ENCODE assay signal across 17 cellular contexts in the genomic region with DNA sequence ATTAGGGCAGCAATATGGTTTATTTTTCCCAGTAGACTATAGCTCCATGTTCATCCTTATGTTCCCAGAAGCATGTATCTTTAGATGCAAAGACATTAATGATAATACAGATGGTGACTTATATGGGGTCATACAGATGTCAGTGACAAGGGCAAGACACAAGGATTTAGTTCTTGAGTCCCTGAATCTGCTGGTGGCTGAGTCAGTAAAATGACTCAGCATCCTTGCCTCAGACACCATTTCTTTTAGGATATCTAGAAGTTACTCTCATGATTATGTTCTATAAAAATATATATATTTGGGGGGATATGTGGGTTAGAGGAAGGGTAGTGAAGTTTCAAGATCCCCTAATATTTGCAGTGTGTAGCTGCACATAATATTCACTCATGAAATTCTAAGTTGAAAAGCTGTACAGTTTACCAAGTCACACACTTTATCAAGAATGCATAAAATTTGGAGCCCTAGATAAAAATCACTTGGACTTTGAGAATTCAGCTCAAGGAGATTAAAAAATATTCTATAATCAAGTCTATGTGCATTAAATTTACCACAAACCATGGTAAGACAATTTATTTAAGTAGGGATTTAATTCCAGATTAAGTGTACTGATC.
DNase-seq lines count a peak whose midpoint lies in the region; ATAC-seq, FAIRE-seq and TF ChIP-seq lines count a peak whose summit lies in the region.
"Had no signal": no experiment of that assay in that cellular context is flagged by ENCODE, and none has a peak within 500 bp of the region (broad histone marks: within the 10 kb centered on the region; RNA-seq: fewer than 3 reads in every experiment).

No MANE protein-coding gene starts in this region.

- H3K18ac ChIP-seq in IMR-90 (ENCODE audit: low read depth, low read length), result peak overlapping the region; percentile 82; the same call in 1 of the 2 replicates

- H2BK5ac ChIP-seq in IMR-90 (ENCODE audit: low read depth, low read length, poor library complexity, severe bottlenecking), result peak overlapping the region; percentile 72

- BruUV-seq in IMR-90 (replicated peaks; lab: Mats Ljungman, UMichigan), result no TSS peak

- peak overlapping the region; percentile 87 for H2BK20ac ChIP-seq in IMR-90 (ENCODE audit: low read depth, low read length)

- H3K14ac ChIP-seq in IMR-90 (replicated peaks; ENCODE audit: low read depth, low read length), result no peak overlapping the region

- H3K9me3 ChIP-seq in A549, result no peaks in the 10 kb centered on the region
- no peaks in the 10 kb centered on the region for H3K9me3 ChIP-seq in IMR-90 (ENCODE audit: control insufficient read depth, insufficient read depth, low read length)

- H4K8ac ChIP-seq in IMR-90 (ENCODE audit: low read depth in 2 of 2, low read length in 2 of 2), result peak overlapping the region in 1 of 2 experiments; percentile 34; a peak in 2 of 4 replicates

- H2AK5ac ChIP-seq in IMR-90 (ENCODE audit: low read depth, low read length), result no peak overlapping the region

- no peaks in the 10 kb centered on the region for H3K36me3 Mint-ChIP-seq in CD14-positive monocyte
- H3K36me3 Mint-ChIP-seq: activated CD4-positive, alpha-beta memory T cell treated with anti-CD3 and anti-CD28 coated beads for 36 hours; type B pancreatic cell had no signal

- H3K4me3 ChIP-seq in A549 (no peak overlapping the region), IMR-90 (ENCODE audit: insufficient read depth, low read depth, low read length) (no peak overlapping the region), fibroblast of the aortic adventitia (ENCODE audit: low read depth, low read length) (no peak overlapping the region)
- H3K4me3 ChIP-seq: GM12878 had no signal

- no peak for TF ChIP-seq EP300 in A549 (IDR thresholded peaks at IDR 0.05)

- POLR2A ChIA-PET in A549 (lab: Yijun Ruan, JAX) (no interaction called here), IMR-90 (lab: Charles Lee; ENCODE audit: unreplicated experiment) (interaction anchor here (0.5 kb wide), 1 partner anchor 52 kb away, joined by 3 read pairs; no protein-coding TSS in a partner anchor)

- no peak overlapping the region for H3K9ac ChIP-seq in IMR-90 (ENCODE audit: low read depth, low read length)

- no peak overlapping the region for H2AK9ac ChIP-seq in IMR-90 (replicated peaks; ENCODE audit: low read depth, low read length, poor library complexity)

- no peak for TF ChIP-seq RAD21 in A549 (conservative IDR thresholded peaks at IDR 0.05 in 1 of 2, IDR thresholded peaks at IDR 0.05 in 1 of 2)
- TF ChIP-seq RAD21 in IMR-90 (IDR thresholded peaks at IDR 0.05; ENCODE audit: low read length), result no peak

- H3K4ac ChIP-seq in IMR-90 (ENCODE audit: low read depth, low read length), result peak overlapping the region; percentile 38; the same call in 1 of the 2 replicates

- no peak overlapping the region for H3K4me3 Mint-ChIP-seq in CD14-positive monocyte
- H3K4me3 Mint-ChIP-seq: activated CD4-positive, alpha-beta memory T cell treated with anti-CD3 and anti-CD28 coated beads for 36 hours; activated naive CD8-positive, alpha-beta T cell treated with anti-CD3 and anti-CD28 coated beads, Interleukin-2, amount 50 U/mL, for 24 hours; activated T-cell treated with anti-CD3 and anti-CD28 coated beads, Interleukin-2, amount 50 U/mL, for 72 hours; type B pancreatic cell had no signal

- H3K23ac ChIP-seq in IMR-90 (ENCODE audit: low read depth, low read length), result no peak overlapping the region

- no peaks in the 10 kb centered on the region for H3K36me3 ChIP-seq in IMR-90 (ENCODE audit: control insufficient read depth, insufficient read depth, low read length)

- H3K4me2 ChIP-seq in A549 (peak overlapping the region; percentile 5; the same call in 1 of the 3 replicates), IMR-90 (ENCODE audit: low read depth, low read length) (no peak overlapping the region)

- FAIRE-seq in A549 (lab: Jason Lieb, UNC), result no peak
- FAIRE-seq: colon, GM12878, HepG2 had no signal

- peak overlapping the region; percentile 27 to 51; a peak in 3 of 6 replicates for H3K27ac ChIP-seq in A549
- H3K27ac ChIP-seq in IMR-90 (ENCODE audit: insufficient read depth, low read length), result no peak overlapping the region

- peak overlapping the region; percentile 84 for H2BK120ac ChIP-seq in IMR-90 (ENCODE audit: low read depth, low read length)

- H3K9me3 Mint-ChIP-seq in CD14-positive monocyte, result peaks cover 0 to 5% (median 0%) of the 10 kb centered on the region in 7 donors
- H3K9me3 Mint-ChIP-seq: activated CD4-positive, alpha-beta memory T cell treated with anti-CD3 and anti-CD28 coated beads for 36 hours; activated naive CD8-positive, alpha-beta T cell treated with anti-CD3 and anti-CD28 coated beads, Interleukin-2, amount 50 U/mL, for 24 hours; activated T-cell treated with anti-CD3 and anti-CD28 coated beads, Interleukin-2, amount 50 U/mL, for 72 hours had no signal

- in situ Hi-C loops in IMR-90 (cut with MboI; ENCODE audit: low sequenced_read_pairs), result no loop called here

- intact Hi-C loops in IMR-90 (cut with micrococcal nuclease) (no loop called here), CD14-positive monocyte (cut with micrococcal nuclease) (no loop called here), Right ventricle myocardium inferior (cut with DNase I) (no loop called here)

- no peaks in the 10 kb centered on the region for H3K27me3 ChIP-seq in IMR-90 (ENCODE audit: control insufficient read depth, insufficient read depth, low read length)

- DNase-seq in A549 (ENCODE audit: low read depth in 1 of 2, low spot score in 1 of 2) (peak in 1 of 2 experiments; percentile 32), IMR-90 (peak; percentile 79), amniotic epithelial cell (ENCODE audit: low read depth) (peak; percentile 61), fibroblast of the aortic adventitia (ENCODE audit: low read depth) (peak; percentile 56), CD14-positive monocyte (ENCODE audit: low spot score) (no peak), Right ventricle myocardium inferior (ENCODE audit: missing footprints) (no peak)
- DNase-seq: activated CD4-positive, alpha-beta memory T cell treated with anti-CD3 and anti-CD28 coated beads for 36 hours; activated naive CD8-positive, alpha-beta T cell treated with anti-CD3 and anti-CD28 coated beads, Interleukin-2, amount 50 U/mL, for 24 hours; activated T-cell treated with anti-CD3 and anti-CD28 coated beads, Interleukin-2, amount 50 U/mL, for 72 hours; NCI-H1436 had no signal

- peaks cover 3% of the 10 kb centered on the region; the same call in 1 of the 2 replicates for H3K9me1 ChIP-seq in IMR-90 (ENCODE audit: insufficient read depth, low read length)

- H2BK15ac ChIP-seq in IMR-90 (ENCODE audit: low read depth, low read length), result no peak overlapping the region

- H3K56ac ChIP-seq in IMR-90 (ENCODE audit: extremely low read depth, insufficient read depth, low read length), result no peak overlapping the region

- H3K4me1 ChIP-seq in A549, result peaks cover 15% of the 10 kb centered on the region
- H3K4me1 ChIP-seq in IMR-90 (ENCODE audit: control insufficient read depth, insufficient read depth, low read length), result peaks cover 11% of the 10 kb centered on the region

- TF ChIP-seq CTCF in A549 (IDR thresholded peaks at IDR 0.05) (no peak), IMR-90 (conservative IDR thresholded peaks at IDR 0.05; ENCODE audit: low read depth, low read length) (no peak), fibroblast of the aortic adventitia (IDR thresholded peaks at IDR 0.05; ENCODE audit: insufficient read depth, low read length) (no peak), CD14-positive monocyte (IDR thresholded peaks at IDR 0.05) (no peak)

- CTCF ChIA-PET in A549 (lab: Yijun Ruan, JAX) (interaction anchor here (1.1 to 1.7 kb wide), 4 partner anchors 12 to 23 kb away, joined by 4 to 6 read pairs (median 5); no protein-coding TSS in a partner anchor), IMR-90 (lab: Yijun Ruan, JAX) (interaction anchor here (0.9 to 1.5 kb wide), 2 partner anchors 8 to 9 kb away, joined by 3 to 9 read pairs; no protein-coding TSS in a partner anchor)

- H3K79me1 ChIP-seq in IMR-90 (ENCODE audit: low read depth in 1 of 2, low read length in 2 of 2), result no peaks in the 10 kb centered on the region

- no peak overlapping the region for H2AFZ ChIP-seq in IMR-90 (replicated peaks; ENCODE audit: low read length, poor library complexity)

- ATAC-seq in A549 (no peak), IMR-90 (ENCODE audit: low read depth) (peak; percentile 35; the same call in 1 of the 2 replicates), GM21723 (IDR thresholded peaks at IDR 0.05; ENCODE audit: unreplicated experiment) (no peak), Right ventricle myocardium inferior (no peak), GM18861 (IDR thresholded peaks at IDR 0.05; ENCODE audit: unreplicated experiment) (no peak)
- ATAC-seq: activated naive CD8-positive, alpha-beta T cell treated with anti-CD3 and anti-CD28 coated beads, Interleukin-2, amount 50 U/mL, for 24 hours; activated T-cell treated with anti-CD3 and anti-CD28 coated beads, Interleukin-2, amount 50 U/mL, for 72 hours; GM12878; HCT116; HepG2 had no signal

- H4K91ac ChIP-seq in IMR-90 (ENCODE audit: insufficient read depth, low read depth, low read length), result no peak overlapping the region

- H3K27ac Mint-ChIP-seq in CD14-positive monocyte, result no peak overlapping the region
- H3K27ac Mint-ChIP-seq: activated CD4-positive, alpha-beta memory T cell treated with anti-CD3 and anti-CD28 coated beads for 36 hours; activated naive CD8-positive, alpha-beta T cell treated with anti-CD3 and anti-CD28 coated beads, Interleukin-2, amount 50 U/mL, for 24 hours; activated T-cell treated with anti-CD3 and anti-CD28 coated beads, Interleukin-2, amount 50 U/mL, for 72 hours; type B pancreatic cell had no signal

- H3K27me3 Mint-ChIP-seq in CD14-positive monocyte (ENCODE audit: low read depth in 3 of 3), result peaks cover 3 to 7% (median 4%) of the 10 kb centered on the region in 3 donors
- H3K27me3 Mint-ChIP-seq: type B pancreatic cell had no signal

- H4K5ac ChIP-seq in IMR-90 (ENCODE audit: low read depth, low read length), result peak overlapping the region; percentile 70; the same call in 1 of the 2 replicates

- H3K4me1 Mint-ChIP-seq in CD14-positive monocyte, result no peaks in the 10 kb centered on the region
- H3K4me1 Mint-ChIP-seq: activated naive CD8-positive, alpha-beta T cell treated with anti-CD3 and anti-CD28 coated beads, Interleukin-2, amount 50 U/mL, for 24 hours had no signal

- no peaks in the 10 kb centered on the region for H4K20me1 ChIP-seq in IMR-90 (ENCODE audit: insufficient read depth, low read length)

- dilution Hi-C loops in IMR-90 (cut with HindIII; ENCODE audit: low sequenced_read_pairs, unreplicated experiment), result no loop called here

- TF ChIP-seq POLR2A in A549 (IDR thresholded peaks at IDR 0.05; ENCODE audit: low read length), result no peak
- TF ChIP-seq POLR2A in IMR-90 (IDR thresholded peaks at IDR 0.05; ENCODE audit: low read depth, low read length), result no peak

TF ChIP-seq in IMR-90, 13 proteins besides CTCF, POLR2A, EP300 and RAD21 (continues in another document):
- TF ChIP-seq CEBPB (IDR thresholded peaks at IDR 0.05; ENCODE audit: low read depth, low read length), result peak; percentile 46; the same call in 1 of the 2 replicates
- no peak for TF ChIP-seq RFX5 (IDR thresholded peaks at IDR 0.05; ENCODE audit: low read depth, low read length)
- TF ChIP-seq FOS (IDR thresholded peaks at IDR 0.05; ENCODE audit: low read depth, low read length), result peak; percentile 69
- no peak for TF ChIP-seq MXI1 (IDR thresholded peaks at IDR 0.05; ENCODE audit: borderline replicate concordance, low read depth, low read length)
- peak; percentile 84 for TF ChIP-seq NFE2L2 (IDR thresholded peaks at IDR 0.05; ENCODE audit: low read depth, low read length)

Comparison
In these comparisons a context has a peak if more than half of its experiments do, and no peak if none do; other contexts are left out.
1. DNase-seq: peak in IMR-90 (single experiment), amniotic epithelial cell (single experiment) and fibroblast of the aortic adventitia (single experiment); none in CD14-positive monocyte (single experiment) and Right ventricle myocardium inferior (single experiment).